8 cellular contexts compared by ENCODE assay signal in genomic region chr19:35693835-35694599, GRCh38. TPM values are rescaled to one million over a fixed set of nuclear protein-coding genes. Genes with fewer than 3 reads are reported as not detected.
DNase-seq lines count a peak whose midpoint lies in the region; ATAC-seq and TF ChIP-seq lines count a peak whose summit lies in the region.

No MANE protein-coding gene starts in this region.

- H2AFZ ChIP-seq in OCI-LY3 (ENCODE audit: low read depth, low read length) = no peak overlapping the region

- in situ Hi-C loops in KBM-7 (cut with MboI; ENCODE audit: low pct_unique_long_range_greater_than_20kb, low sequenced_read_pairs) = no loop called here

- peaks cover 17% of the 10 kb centered on the region for H3K4me1 ChIP-seq in OCI-LY3 (ENCODE audit: low read length)

- H3K9me3 Mint-ChIP-seq in natural killer cell = no peaks in the 10 kb centered on the region

- no peak overlapping the region for H3K4me3 ChIP-seq in OCI-LY3 (ENCODE audit: low read length)

- peak; percentile 91 for DNase-seq in D341Med (ENCODE audit: low spot score)
- DNase-seq in KBM-7 = peak; percentile 91
- peak; percentile 82 for DNase-seq in activated CD8-positive, alpha-beta memory T cell treated with anti-CD3 and anti-CD28 coated beads, Interleukin-2, amount 50 U/mL, for 24 hours (ENCODE audit: extremely low read depth)
- peak; percentile 88 to 94 for DNase-seq in erythroblast (lab: John Stamatoyannopoulos, UW)
- peak; percentile 78 for DNase-seq in natural killer cell
- peak; percentile 70 to 90 (median 84) for DNase-seq in stimulated activated naive CD4-positive, alpha-beta T cell (lab: John Stamatoyannopoulos, UW)

- H3K27ac ChIP-seq in OCI-LY3 (ENCODE audit: low read length) = no peak overlapping the region

- TF ChIP-seq CTCF in OCI-LY3 (IDR thresholded peaks at IDR 0.05; ENCODE audit: low read depth, low read length) (peak; percentile 99), natural killer cell (IDR thresholded peaks at IDR 0.05) (peak; percentile 97)

- intact Hi-C loops in natural killer cell (cut with micrococcal nuclease) = loop anchor here (1.0 to 2.0 kb wide), 3 partner anchors 23 to 237 kb away; no protein-coding TSS in a partner anchor

- H3K27ac Mint-ChIP-seq in natural killer cell = no peak overlapping the region

- no peak for TF ChIP-seq POLR2A in erythroblast (IDR thresholded peaks at IDR 0.05; ENCODE audit: low read length)

- no peaks in the 10 kb centered on the region for H3K36me3 ChIP-seq in OCI-LY3 (replicated peaks; ENCODE audit: low read depth, low read length)

- no peaks in the 10 kb centered on the region for H3K9me3 ChIP-seq in OCI-LY3 (ENCODE audit: insufficient read depth, low read length)

- no peaks in the 10 kb centered on the region for H3K27me3 Mint-ChIP-seq in natural killer cell (ENCODE audit: low read depth in 2 of 2)

- H3K4me2 ChIP-seq in OCI-LY3 (ENCODE audit: low read length) = 0 out of 2 replicates have a peak overlapping the region, but pooled peaks have one; percentile 19

- ATAC-seq in GM21529 (IDR thresholded peaks at IDR 0.05; ENCODE audit: unreplicated experiment) (peak; percentile 75), natural killer cell (peak; percentile 100)

- H3K36me3 Mint-ChIP-seq in natural killer cell = no peaks in the 10 kb centered on the region

- no peaks in the 10 kb centered on the region for H4K20me1 ChIP-seq in OCI-LY3 (ENCODE audit: insufficient read depth, low read length)

- H3K9ac ChIP-seq in OCI-LY3 (ENCODE audit: low read length) = no peak overlapping the region; the same call in 1 of the 2 replicates

- H3K27me3 ChIP-seq in OCI-LY3 (ENCODE audit: low read depth, low read length) = no peaks in the 10 kb centered on the region

- H3K79me2 ChIP-seq in OCI-LY3 (ENCODE audit: low read length) = no peaks in the 10 kb centered on the region

- H3K4me3 Mint-ChIP-seq in natural killer cell = no peak overlapping the region

- no peaks in the 10 kb centered on the region for H3K4me1 Mint-ChIP-seq in natural killer cell

RNA-seq across cellular contexts. Expression of gene ZBTB32, which starts 10.3 kb away (rescaled TPM):
- 1 to 10 TPM in 1 of 3 donors, under 1 TPM in 2; 0.27 to 1.8 (median 0.35) TPM for total RNA-seq in natural killer cell

RNA-seq across cellular contexts. Expression of gene KMT2B, which starts 23.8 kb away (rescaled TPM):
- total RNA-seq in natural killer cell = 10 to 100 TPM; 60.8 to 70.9 (median 70.7) TPM

RNA-seq across cellular contexts. Expression of gene UPK1A, which starts 27.7 kb away (rescaled TPM):
- not detected for total RNA-seq in natural killer cell

RNA-seq across cellular contexts. Expression of gene COX6B1, which starts 45.9 kb away (rescaled TPM):
- total RNA-seq in natural killer cell = 100 to 1,000 TPM; 213 to 247 (median 215) TPM

RNA-seq across cellular contexts. Expression of gene IGFLR1, which starts 48.2 kb away (rescaled TPM):
- total RNA-seq in natural killer cell = 10 to 100 TPM; 57.7 to 75.6 (median 69.6) TPM
